ENCODE assay signal across 8 cellular contexts in genomic region chr6:26033942-26034354, GRCh38. TPM values are rescaled to one million over a fixed set of nuclear protein-coding genes. Genes with fewer than 3 reads are reported as not detected.
DNase-seq lines count a peak whose midpoint lies in the region; ATAC-seq and TF ChIP-seq lines count a peak whose summit lies in the region.

No MANE protein-coding gene starts in this region.

- CTCF ChIA-PET in BJ (lab: Yijun Ruan, JAX), result interaction anchor here (0.8 to 1.1 kb wide), 2 partner anchors 10 to 191 kb away, joined by 3 read pairs; a partner anchor contains a TSS

- TF ChIP-seq CTCF in BJ (IDR thresholded peaks at IDR 0.05; ENCODE audit: insufficient read depth, low read depth, low read length), result no peak
- TF ChIP-seq CTCF in cardiac fibroblast (IDR thresholded peaks at IDR 0.05; ENCODE audit: low read depth, low read length), result no peak
- no peak for TF ChIP-seq CTCF in lung (IDR thresholded peaks at IDR 0.05; ENCODE audit: control extremely low read depth, extremely low read depth)

- ATAC-seq in lung (ENCODE audit: insufficient read depth, low FRiP score), result peak; percentile 35
- ATAC-seq in GM21576 (IDR thresholded peaks at IDR 0.05; ENCODE audit: unreplicated experiment), result no peak

- H3K4me1 ChIP-seq in lung (ENCODE audit: control insufficient read depth in 2 of 2, insufficient read depth in 2 of 2, low read length in 2 of 2), result peaks cover 0 to 8% of the 10 kb centered on the region in 2 donors
- H3K4me1 ChIP-seq in thymus (ENCODE audit: control insufficient read depth, insufficient read depth, low read length), result peaks cover 16% of the 10 kb centered on the region

- POLR2A ChIA-PET in BJ (lab: Charles Lee), result interaction anchor here (0.7 to 3.3 kb wide), 2 partner anchors 13 to 70 kb away, joined by 4 to 40 read pairs; a partner anchor contains a TSS

- WGBS in lung, 2 donors, result 5 to 7% methylated on average over 19 of the region's 19 CpGs
- WGBS in thymus, result 3% methylated on average over 19 of the region's 19 CpGs

- no peak for DNase-seq in BJ (ENCODE audit: low read depth)
- peak; percentile 74 for DNase-seq in NCI-H69 (lab: John Stamatoyannopoulos, UW)
- no peak for DNase-seq in cardiac fibroblast (ENCODE audit: low read depth in 2 of 2)
- no peak for DNase-seq in lung (ENCODE audit: low spot score)
- no peak for DNase-seq in RKO (ENCODE audit: low spot score)
- DNase-seq in SW 1271 (lab: John Stamatoyannopoulos, UW), result no peak

- H3K27ac ChIP-seq in lung (ENCODE audit: low read depth in 1 of 2, low read length in 1 of 2), result peak overlapping the region; percentile 15 to 24
- peak overlapping the region; percentile 95 for H3K27ac ChIP-seq in thymus (ENCODE audit: low read depth)

- no peaks in the 10 kb centered on the region for H3K9me3 ChIP-seq in lung (ENCODE audit: control insufficient read depth in 2 of 2, insufficient read depth in 1 of 2, low read length in 1 of 2)
- H3K9me3 ChIP-seq in thymus (ENCODE audit: control insufficient read depth), result no peaks in the 10 kb centered on the region

- H3K27me3 ChIP-seq in BJ (ENCODE audit: control insufficient read depth, insufficient read depth, low read length) (no peaks in the 10 kb centered on the region), lung (ENCODE audit: control insufficient read depth, insufficient read depth) (no peaks in the 10 kb centered on the region), thymus (ENCODE audit: control insufficient read depth, insufficient read depth) (no peaks in the 10 kb centered on the region)

- H3K36me3 ChIP-seq in BJ (ENCODE audit: control insufficient read depth, insufficient read depth, low read length), result no peaks in the 10 kb centered on the region
- H3K36me3 ChIP-seq in lung (ENCODE audit: control insufficient read depth in 2 of 2, insufficient read depth in 2 of 2, low read length in 2 of 2), result no peaks in the 10 kb centered on the region
- no peaks in the 10 kb centered on the region for H3K36me3 ChIP-seq in thymus (ENCODE audit: control insufficient read depth, insufficient read depth)

- H3K4me3 ChIP-seq in BJ (ENCODE audit: low read depth, low read length) (peak overlapping the region; percentile 34), cardiac fibroblast (replicated peaks in 1 of 2; ENCODE audit: low read depth in 2 of 2, low read length in 2 of 2) (peak overlapping the region; percentile 49 to 70), lung (no peak overlapping the region), thymus (ENCODE audit: low read length) (peak overlapping the region; percentile 58)

RNA-seq across cellular contexts. Expression of gene HFE, which starts 53.3 kb away (rescaled TPM):
- polyA plus RNA-seq in BJ (2011; rRNA removed), result 23.5 and 24.3 TPM in 2 replicates
- 8.4 and 14.6 TPM in 2 replicates for polyA minus RNA-seq in BJ (2011; rRNA and poly(A)+ RNA removed)
- total RNA-seq in lung, result 10 to 100 TPM in 1 of 2 donors, 1 to 10 TPM in 1; 8.3 to 10.7 TPM
- 1 to 10 TPM; 3.1 to 5.7 TPM for polyA plus RNA-seq in lung
- 3.8 TPM for polyA plus RNA-seq in thymus
